Comparison of ENCODE assay signal across 2 cellular contexts in the genomic region with DNA sequence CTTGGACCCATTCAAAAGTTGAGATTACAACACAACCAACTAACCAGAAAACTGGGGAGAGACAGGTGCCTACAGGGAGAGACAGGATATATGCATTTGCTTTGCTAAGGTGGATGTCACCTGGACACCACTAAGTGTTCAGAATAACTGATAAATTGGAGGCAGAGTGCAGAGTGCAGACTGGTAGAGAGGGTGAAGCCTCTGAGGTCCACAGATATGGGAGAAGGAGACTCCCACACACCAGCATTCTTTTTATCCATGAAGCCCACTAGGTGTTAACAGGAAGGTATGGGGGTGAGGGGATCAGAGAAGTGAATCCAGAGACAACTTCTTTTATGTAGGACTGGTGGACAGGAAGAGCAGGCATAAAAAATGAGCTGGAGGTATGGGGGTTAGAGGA.
TF ChIP-seq lines count a peak whose summit lies in the region.

No MANE protein-coding gene starts in this region.

TF ChIP-seq in HepG2, 621 proteins besides CTCF, POLR2A, EP300 and RAD21 (continued from another document):
- TF ChIP-seq ZNF362 (CRISPR knock-in tag; IDR thresholded peaks at IDR 0.05; ENCODE audit: borderline replicate concordance) (no peak), ZFP41 (CRISPR knock-in tag; IDR thresholded peaks at IDR 0.05; ENCODE audit: borderline replicate concordance) (no peak), E2F1 (CRISPR knock-in tag; IDR thresholded peaks at IDR 0.05) (no peak), NCOA2 (CRISPR knock-in tag; IDR thresholded peaks at IDR 0.05) (no peak), PLRG1 (conservative IDR thresholded peaks at IDR 0.05) (no peak), ZSCAN25 (CRISPR knock-in tag; IDR thresholded peaks at IDR 0.05) (no peak), ZMYM2 (CRISPR knock-in tag; IDR thresholded peaks at IDR 0.05) (no peak), ZNF558 (CRISPR knock-in tag; IDR thresholded peaks at IDR 0.05; ENCODE audit: borderline replicate concordance) (no peak)
- TF ChIP-seq, protein P1, sequence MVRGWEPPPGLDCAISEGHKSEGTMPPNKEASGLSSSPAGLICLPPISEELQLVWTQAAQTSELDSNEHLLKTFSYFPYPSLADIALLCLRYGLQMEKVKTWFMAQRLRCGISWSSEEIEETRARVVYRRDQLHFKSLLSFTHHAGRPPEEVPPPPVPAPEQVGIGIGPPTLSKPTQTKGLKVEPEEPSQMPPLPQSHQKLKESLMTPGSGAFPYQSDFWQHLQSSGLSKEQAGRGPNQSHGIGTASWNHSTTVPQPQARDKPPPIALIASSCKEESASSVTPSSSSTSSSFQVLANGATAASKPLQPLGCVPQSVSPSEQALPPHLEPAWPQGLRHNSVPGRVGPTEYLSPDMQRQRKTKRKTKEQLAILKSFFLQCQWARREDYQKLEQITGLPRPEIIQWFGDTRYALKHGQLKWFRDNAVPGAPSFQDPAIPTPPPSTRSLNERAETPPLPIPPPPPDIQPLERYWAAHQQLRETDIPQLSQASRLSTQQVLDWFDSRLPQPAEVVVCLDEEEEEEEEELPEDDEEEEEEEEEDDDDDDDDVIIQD (CRISPR knock-in tag; IDR thresholded peaks at IDR 0.05; ENCODE audit: low read depth), result no peak

TF ChIP-seq in K562, 482 proteins besides CTCF, POLR2A, EP300 and RAD21:
- no peak for TF ChIP-seq CGGBP1 (CRISPR knock-in tag; IDR thresholded peaks at IDR 0.05)
- TF ChIP-seq HDAC2 (IDR thresholded peaks at IDR 0.05), result no peak
- 0 out of 2 replicates have a peak, but pooled peaks have one; percentile 20 for TF ChIP-seq CBFA2T2 (conservative IDR thresholded peaks at IDR 0.05)
- TF ChIP-seq CBFA2T3 (IDR thresholded peaks at IDR 0.05), result peak; percentile 54; the same call in 1 of the 2 replicates
- no peak for TF ChIP-seq ELF1 (tag; IDR thresholded peaks at IDR 0.05)
- TF ChIP-seq ZMIZ1 (IDR thresholded peaks at IDR 0.05; ENCODE audit: low read depth in 2 of 2, low read length in 2 of 2), result no peak
